Comparison of ENCODE assay signal across 8 cellular contexts in the genomic region with DNA sequence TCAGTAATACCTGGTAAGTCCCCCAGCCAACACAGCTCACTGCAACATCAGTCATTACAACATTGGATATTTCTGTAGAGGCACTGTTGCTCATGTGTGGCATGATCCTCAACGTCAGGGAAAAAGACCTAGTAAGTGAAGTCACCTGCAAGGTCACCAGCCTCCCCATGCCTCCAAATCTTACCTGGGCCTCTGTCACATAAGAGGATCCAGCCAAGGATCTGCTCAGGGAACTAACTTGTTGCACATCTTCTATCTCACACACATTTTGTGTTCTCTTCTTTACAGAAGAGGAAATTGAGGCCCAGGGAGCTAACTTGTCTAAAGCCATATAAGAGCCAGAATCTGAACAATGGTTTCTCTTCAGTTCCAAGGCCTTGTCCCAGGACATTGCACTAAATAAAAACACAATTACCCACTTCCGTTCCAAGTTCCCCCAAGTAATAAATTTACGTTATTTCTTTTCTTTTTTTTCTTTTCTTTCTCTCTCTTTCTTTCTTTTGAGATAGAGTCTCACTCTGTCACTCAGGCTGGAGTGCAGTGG. TPM values are rescaled to one million over a fixed set of nuclear protein-coding genes. Genes with fewer than 3 reads are reported as not detected.
DNase-seq lines count a peak whose midpoint lies in the region; ATAC-seq and TF ChIP-seq lines count a peak whose summit lies in the region.
"Had no signal": no experiment of that assay in that cellular context is flagged by ENCODE, and none has a peak within 500 bp of the region (broad histone marks: within the 10 kb centered on the region; RNA-seq: fewer than 3 reads in every experiment).

No MANE protein-coding gene starts in this region.

- peaks cover 12% of the 10 kb centered on the region for H3K4me1 Mint-ChIP-seq in WTC11
- peaks cover 8 to 16% of the 10 kb centered on the region in 2 donors for H3K4me1 Mint-ChIP-seq in stimulated activated naive B cell treated with anti-CD40 and anti-IgM and Interleukin-4, amounts not matched to agents 10 μg/mL and 1 μg/mL and 100 μg/mL, for 72 hours

- H3K9me3 ChIP-seq in hepatocyte (ENCODE audit: low read depth) = no peaks in the 10 kb centered on the region

- no peaks in the 10 kb centered on the region for H3K27me3 ChIP-seq in hepatocyte

- no peaks in the 10 kb centered on the region for H4K20me1 ChIP-seq in hepatocyte (ENCODE audit: insufficient read depth, poor library complexity, severe bottlenecking)

- H3K79me2 ChIP-seq in hepatocyte = peaks cover 16% of the 10 kb centered on the region

- H3K9me2 ChIP-seq in hepatocyte (replicated peaks; ENCODE audit: insufficient read depth) = no peaks in the 10 kb centered on the region

- DNase-seq in HFF-Myc (ENCODE audit: extremely low read depth, low read depth) (no peak), WTC11 (ENCODE audit: low spot score) (no peak), hepatocyte (ENCODE audit: low spot score) (no peak)
- no peak for DNase-seq in stimulated activated naive B cell treated with anti-CD40 and anti-IgM and Interleukin-4, amounts not matched to agents 10 μg/mL and 1 μg/mL and 100 μg/mL, for 72 hours

- H3K9me3 Mint-ChIP-seq in WTC11 = no peaks in the 10 kb centered on the region
- H3K9me3 Mint-ChIP-seq in stimulated activated naive B cell treated with anti-CD40 and anti-IgM and Interleukin-4, amounts not matched to agents 10 μg/mL and 1 μg/mL and 100 μg/mL, for 72 hours = no peaks in the 10 kb centered on the region

- H3K27me3 Mint-ChIP-seq in WTC11 (ENCODE audit: low read depth) = no peaks in the 10 kb centered on the region
- H3K27me3 Mint-ChIP-seq in stimulated activated naive B cell treated with anti-CD40 and anti-IgM and Interleukin-4, amounts not matched to agents 10 μg/mL and 1 μg/mL and 100 μg/mL, for 72 hours = no peaks in the 10 kb centered on the region

- CTCF ChIA-PET in WTC11 (lab: Charles Lee) = interaction anchor here (0.7 to 1.3 kb wide), 5 partner anchors 17 to 134 kb away, joined by 3 to 5 read pairs (median 4); a partner anchor contains a TSS

- H3K4me3 ChIP-seq in HFF-Myc (replicated peaks; ENCODE audit: low read depth, low read length) (peak overlapping the region; percentile 86), hepatocyte (peak overlapping the region; percentile 54)

- H3K27ac ChIP-seq in hepatocyte = peak overlapping the region; percentile 17

- H3K4me1 ChIP-seq in hepatocyte (ENCODE audit: insufficient read depth) = peaks cover 7% of the 10 kb centered on the region

- POLR2A ChIA-PET in WTC11 (lab: Charles Lee) = no interaction called here

- H3K36me3 ChIP-seq in hepatocyte (replicated peaks; ENCODE audit: insufficient read depth, low read depth) = no peaks in the 10 kb centered on the region

- peaks cover 8% of the 10 kb centered on the region; the same call in 1 of the 2 replicates for H3K36me3 Mint-ChIP-seq in WTC11
- H3K36me3 Mint-ChIP-seq in stimulated activated naive B cell treated with anti-CD40 and anti-IgM and Interleukin-4, amounts not matched to agents 10 μg/mL and 1 μg/mL and 100 μg/mL, for 72 hours = peaks cover 2 to 10% of the 10 kb centered on the region in 2 donors

- peak overlapping the region; percentile 92 for H3K4me2 ChIP-seq in hepatocyte

- 75% methylated on average over 3 of the region's 3 CpGs for WGBS in hepatocyte (ENCODE audit: low lambda C conversion rate, missing lambda C conversion rate)

- TF ChIP-seq CTCF in HFF-Myc (IDR thresholded peaks at IDR 0.05; ENCODE audit: low read depth, low read length, missing control alignments) = no peak
- no peak for TF ChIP-seq CTCF in WTC11 (IDR thresholded peaks at IDR 0.05)
- no peak for TF ChIP-seq CTCF in hepatocyte (IDR thresholded peaks at IDR 0.05; ENCODE audit: poor library complexity)

- H2AFZ ChIP-seq in hepatocyte = no peak overlapping the region

- peak overlapping the region; percentile 84 for H3K4me3 Mint-ChIP-seq in WTC11
- peak overlapping the region; percentile 93 to 96 for H3K4me3 Mint-ChIP-seq in stimulated activated naive B cell treated with anti-CD40 and anti-IgM and Interleukin-4, amounts not matched to agents 10 μg/mL and 1 μg/mL and 100 μg/mL, for 72 hours

- peak overlapping the region; percentile 19; the same call in 1 of the 2 replicates for H3K27ac Mint-ChIP-seq in WTC11
- H3K27ac Mint-ChIP-seq in stimulated activated naive B cell treated with anti-CD40 and anti-IgM and Interleukin-4, amounts not matched to agents 10 μg/mL and 1 μg/mL and 100 μg/mL, for 72 hours = no peak overlapping the region

- ATAC-seq in WTC11 (no peak), GM21447 (IDR thresholded peaks at IDR 0.05; ENCODE audit: unreplicated experiment) (no peak), GM18907 (IDR thresholded peaks at IDR 0.05; ENCODE audit: unreplicated experiment) (no peak), HG02798 (IDR thresholded peaks at IDR 0.05; ENCODE audit: poor library complexity, unreplicated experiment) (no peak)
- no peak for ATAC-seq in stimulated activated naive B cell treated with anti-CD40 and anti-IgM and Interleukin-4, amounts not matched to agents 10 μg/mL and 1 μg/mL and 100 μg/mL, for 72 hours (replicated peaks)

TF ChIP-seq in WTC11, 78 proteins besides CTCF, POLR2A, EP300 and RAD21:
- TF ChIP-seq ZNF423 (CRISPR knock-in tag; IDR thresholded peaks at IDR 0.05) (no peak), EMX1 (CRISPR knock-in tag; IDR thresholded peaks at IDR 0.05) (no peak), CREM (CRISPR knock-in tag; IDR thresholded peaks at IDR 0.05) (no peak), JAZF1 (CRISPR knock-in tag; IDR thresholded peaks at IDR 0.05) (no peak), JUN (CRISPR knock-in tag; IDR thresholded peaks at IDR 0.05) (no peak), FOXJ3 (CRISPR knock-in tag; IDR thresholded peaks at IDR 0.05; ENCODE audit: borderline replicate concordance) (no peak), SMAD4 (CRISPR knock-in tag; IDR thresholded peaks at IDR 0.05) (no peak), CBFB (CRISPR knock-in tag; IDR thresholded peaks at IDR 0.05; ENCODE audit: low read depth) (no peak), ZBTB21 (CRISPR knock-in tag; IDR thresholded peaks at IDR 0.05; ENCODE audit: borderline replicate concordance) (no peak)
- TF ChIP-seq, protein P1, sequence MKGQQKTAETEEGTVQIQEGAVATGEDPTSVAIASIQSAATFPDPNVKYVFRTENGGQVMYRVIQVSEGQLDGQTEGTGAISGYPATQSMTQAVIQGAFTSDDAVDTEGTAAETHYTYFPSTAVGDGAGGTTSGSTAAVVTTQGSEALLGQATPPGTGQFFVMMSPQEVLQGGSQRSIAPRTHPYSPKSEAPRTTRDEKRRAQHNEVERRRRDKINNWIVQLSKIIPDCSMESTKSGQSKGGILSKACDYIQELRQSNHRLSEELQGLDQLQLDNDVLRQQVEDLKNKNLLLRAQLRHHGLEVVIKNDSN (CRISPR knock-in tag; IDR thresholded peaks at IDR 0.05) = no peak
- TF ChIP-seq, protein P2, sequence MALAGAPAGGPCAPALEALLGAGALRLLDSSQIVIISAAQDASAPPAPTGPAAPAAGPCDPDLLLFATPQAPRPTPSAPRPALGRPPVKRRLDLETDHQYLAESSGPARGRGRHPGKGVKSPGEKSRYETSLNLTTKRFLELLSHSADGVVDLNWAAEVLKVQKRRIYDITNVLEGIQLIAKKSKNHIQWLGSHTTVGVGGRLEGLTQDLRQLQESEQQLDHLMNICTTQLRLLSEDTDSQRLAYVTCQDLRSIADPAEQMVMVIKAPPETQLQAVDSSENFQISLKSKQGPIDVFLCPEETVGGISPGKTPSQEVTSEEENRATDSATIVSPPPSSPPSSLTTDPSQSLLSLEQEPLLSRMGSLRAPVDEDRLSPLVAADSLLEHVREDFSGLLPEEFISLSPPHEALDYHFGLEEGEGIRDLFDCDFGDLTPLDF (CRISPR knock-in tag; IDR thresholded peaks at IDR 0.05) = no peak
- TF ChIP-seq, protein P3, sequence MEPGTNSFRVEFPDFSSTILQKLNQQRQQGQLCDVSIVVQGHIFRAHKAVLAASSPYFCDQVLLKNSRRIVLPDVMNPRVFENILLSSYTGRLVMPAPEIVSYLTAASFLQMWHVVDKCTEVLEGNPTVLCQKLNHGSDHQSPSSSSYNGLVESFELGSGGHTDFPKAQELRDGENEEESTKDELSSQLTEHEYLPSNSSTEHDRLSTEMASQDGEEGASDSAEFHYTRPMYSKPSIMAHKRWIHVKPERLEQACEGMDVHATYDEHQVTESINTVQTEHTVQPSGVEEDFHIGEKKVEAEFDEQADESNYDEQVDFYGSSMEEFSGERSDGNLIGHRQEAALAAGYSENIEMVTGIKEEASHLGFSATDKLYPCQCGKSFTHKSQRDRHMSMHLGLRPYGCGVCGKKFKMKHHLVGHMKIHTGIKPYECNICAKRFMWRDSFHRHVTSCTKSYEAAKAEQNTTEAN (CRISPR knock-in tag; IDR thresholded peaks at IDR 0.05) = no peak

RNA-seq across cellular contexts. Expression of a gene that starts 1.4 kb away (rescaled TPM):
- total RNA-seq in WTC11 (2021) (40.1 to 49.2 TPM (median 42.5 TPM) in 3 replicates), hepatocyte (36.2 and 39.1 TPM in 2 replicates)
- 22.2 and 30.4 TPM in 2 replicates for polyA plus RNA-seq in hepatocyte

RNA-seq across cellular contexts. Expression of a gene that starts 15.7 kb away (rescaled TPM):
- total RNA-seq in WTC11 (2021) = not detected in 3 replicates
- not detected in 2 replicates for total RNA-seq in hepatocyte
- polyA plus RNA-seq in hepatocyte = 0.55 TPM in 1 of 2 replicates, not detected in the other
- total RNA-seq: aorta had no signal
- polyA plus RNA-seq: aorta had no signal

RNA-seq across cellular contexts. Expression of a gene that starts 46.8 kb away (rescaled TPM):
- total RNA-seq in WTC11 (2021) (17.8 to 19.1 TPM (median 18.0 TPM) in 3 replicates), hepatocyte (13.8 and 17.7 TPM in 2 replicates)
- polyA plus RNA-seq in hepatocyte = 3.8 TPM in 2 replicates

RNA-seq across cellular contexts. Expression of a gene that starts 47.1 kb away (rescaled TPM):
- total RNA-seq in WTC11 (2021) (54.9 to 56.1 TPM (median 56.0 TPM) in 3 replicates), hepatocyte (24.3 and 28.2 TPM in 2 replicates)
- polyA plus RNA-seq in hepatocyte = 15.5 and 22.5 TPM in 2 replicates
